6 cellular contexts compared by ENCODE assay signal in genomic region chr3:156657440-156657839, GRCh38.
"Had no signal": no experiment of that assay in that cellular context is flagged by ENCODE, and none has a peak within 500 bp of the region (broad histone marks: within the 10 kb centered on the region; RNA-seq: fewer than 3 reads in every experiment).

No MANE protein-coding gene starts in this region.

- H3K4me3 ChIP-seq: GM12878 had no signal

- ATAC-seq: GM12878 had no signal

- DNase-seq: GDM1, GF-D8 had no signal

- FAIRE-seq: G401.6, GM12878, GM12891, GM19239 had no signal
